1 cellular context compared by ENCODE assay signal in the genomic region with DNA sequence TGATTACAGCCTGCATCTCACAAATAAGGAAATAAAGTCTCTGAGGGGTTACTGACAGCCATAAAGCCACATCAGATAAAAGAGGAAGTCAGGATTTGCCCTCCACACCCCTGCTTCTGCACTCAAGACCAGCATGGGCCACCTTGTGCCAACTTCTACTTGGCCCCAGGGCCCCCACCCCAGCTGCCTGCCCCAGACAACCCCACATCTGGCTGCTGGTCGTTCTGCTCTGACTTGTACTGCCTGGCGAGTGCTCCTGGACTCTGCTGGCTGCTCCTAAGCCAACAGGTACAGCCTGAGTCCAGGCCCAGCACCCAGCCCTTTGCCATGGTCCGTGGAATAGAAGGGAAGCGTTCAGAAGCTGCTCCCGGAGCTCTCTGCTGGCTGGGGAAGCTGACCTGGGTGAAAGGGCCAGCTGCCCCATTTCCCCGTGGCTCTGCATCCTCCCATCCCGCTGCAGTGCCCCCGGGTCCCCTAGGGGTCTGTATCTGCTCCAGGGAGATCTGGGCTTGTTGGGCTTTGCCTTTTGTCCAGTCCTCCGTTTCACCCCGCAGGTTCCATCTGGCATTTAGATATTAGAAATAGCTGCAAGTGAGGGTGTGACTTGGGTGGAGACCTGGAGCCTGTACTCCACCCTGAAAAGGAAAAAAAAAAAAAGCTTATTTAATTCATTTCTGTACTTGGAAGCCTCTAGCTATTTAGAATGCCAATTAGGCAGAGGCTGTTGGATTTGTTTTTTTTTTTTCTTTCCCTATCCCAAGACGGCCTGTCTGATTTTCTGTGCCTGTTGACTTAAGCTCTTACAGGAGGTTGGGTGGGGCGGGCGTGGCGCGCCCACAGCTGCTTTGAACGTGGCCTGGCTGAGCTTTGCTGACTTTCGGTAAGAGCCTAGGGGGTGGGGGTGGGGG.
TF ChIP-seq lines count a peak whose summit lies in the region.

No MANE protein-coding gene starts in this region.

TF ChIP-seq in GM23338, 12 proteins besides CTCF, POLR2A, EP300 and RAD21 (continued from another document):
- TF ChIP-seq, protein P1, sequence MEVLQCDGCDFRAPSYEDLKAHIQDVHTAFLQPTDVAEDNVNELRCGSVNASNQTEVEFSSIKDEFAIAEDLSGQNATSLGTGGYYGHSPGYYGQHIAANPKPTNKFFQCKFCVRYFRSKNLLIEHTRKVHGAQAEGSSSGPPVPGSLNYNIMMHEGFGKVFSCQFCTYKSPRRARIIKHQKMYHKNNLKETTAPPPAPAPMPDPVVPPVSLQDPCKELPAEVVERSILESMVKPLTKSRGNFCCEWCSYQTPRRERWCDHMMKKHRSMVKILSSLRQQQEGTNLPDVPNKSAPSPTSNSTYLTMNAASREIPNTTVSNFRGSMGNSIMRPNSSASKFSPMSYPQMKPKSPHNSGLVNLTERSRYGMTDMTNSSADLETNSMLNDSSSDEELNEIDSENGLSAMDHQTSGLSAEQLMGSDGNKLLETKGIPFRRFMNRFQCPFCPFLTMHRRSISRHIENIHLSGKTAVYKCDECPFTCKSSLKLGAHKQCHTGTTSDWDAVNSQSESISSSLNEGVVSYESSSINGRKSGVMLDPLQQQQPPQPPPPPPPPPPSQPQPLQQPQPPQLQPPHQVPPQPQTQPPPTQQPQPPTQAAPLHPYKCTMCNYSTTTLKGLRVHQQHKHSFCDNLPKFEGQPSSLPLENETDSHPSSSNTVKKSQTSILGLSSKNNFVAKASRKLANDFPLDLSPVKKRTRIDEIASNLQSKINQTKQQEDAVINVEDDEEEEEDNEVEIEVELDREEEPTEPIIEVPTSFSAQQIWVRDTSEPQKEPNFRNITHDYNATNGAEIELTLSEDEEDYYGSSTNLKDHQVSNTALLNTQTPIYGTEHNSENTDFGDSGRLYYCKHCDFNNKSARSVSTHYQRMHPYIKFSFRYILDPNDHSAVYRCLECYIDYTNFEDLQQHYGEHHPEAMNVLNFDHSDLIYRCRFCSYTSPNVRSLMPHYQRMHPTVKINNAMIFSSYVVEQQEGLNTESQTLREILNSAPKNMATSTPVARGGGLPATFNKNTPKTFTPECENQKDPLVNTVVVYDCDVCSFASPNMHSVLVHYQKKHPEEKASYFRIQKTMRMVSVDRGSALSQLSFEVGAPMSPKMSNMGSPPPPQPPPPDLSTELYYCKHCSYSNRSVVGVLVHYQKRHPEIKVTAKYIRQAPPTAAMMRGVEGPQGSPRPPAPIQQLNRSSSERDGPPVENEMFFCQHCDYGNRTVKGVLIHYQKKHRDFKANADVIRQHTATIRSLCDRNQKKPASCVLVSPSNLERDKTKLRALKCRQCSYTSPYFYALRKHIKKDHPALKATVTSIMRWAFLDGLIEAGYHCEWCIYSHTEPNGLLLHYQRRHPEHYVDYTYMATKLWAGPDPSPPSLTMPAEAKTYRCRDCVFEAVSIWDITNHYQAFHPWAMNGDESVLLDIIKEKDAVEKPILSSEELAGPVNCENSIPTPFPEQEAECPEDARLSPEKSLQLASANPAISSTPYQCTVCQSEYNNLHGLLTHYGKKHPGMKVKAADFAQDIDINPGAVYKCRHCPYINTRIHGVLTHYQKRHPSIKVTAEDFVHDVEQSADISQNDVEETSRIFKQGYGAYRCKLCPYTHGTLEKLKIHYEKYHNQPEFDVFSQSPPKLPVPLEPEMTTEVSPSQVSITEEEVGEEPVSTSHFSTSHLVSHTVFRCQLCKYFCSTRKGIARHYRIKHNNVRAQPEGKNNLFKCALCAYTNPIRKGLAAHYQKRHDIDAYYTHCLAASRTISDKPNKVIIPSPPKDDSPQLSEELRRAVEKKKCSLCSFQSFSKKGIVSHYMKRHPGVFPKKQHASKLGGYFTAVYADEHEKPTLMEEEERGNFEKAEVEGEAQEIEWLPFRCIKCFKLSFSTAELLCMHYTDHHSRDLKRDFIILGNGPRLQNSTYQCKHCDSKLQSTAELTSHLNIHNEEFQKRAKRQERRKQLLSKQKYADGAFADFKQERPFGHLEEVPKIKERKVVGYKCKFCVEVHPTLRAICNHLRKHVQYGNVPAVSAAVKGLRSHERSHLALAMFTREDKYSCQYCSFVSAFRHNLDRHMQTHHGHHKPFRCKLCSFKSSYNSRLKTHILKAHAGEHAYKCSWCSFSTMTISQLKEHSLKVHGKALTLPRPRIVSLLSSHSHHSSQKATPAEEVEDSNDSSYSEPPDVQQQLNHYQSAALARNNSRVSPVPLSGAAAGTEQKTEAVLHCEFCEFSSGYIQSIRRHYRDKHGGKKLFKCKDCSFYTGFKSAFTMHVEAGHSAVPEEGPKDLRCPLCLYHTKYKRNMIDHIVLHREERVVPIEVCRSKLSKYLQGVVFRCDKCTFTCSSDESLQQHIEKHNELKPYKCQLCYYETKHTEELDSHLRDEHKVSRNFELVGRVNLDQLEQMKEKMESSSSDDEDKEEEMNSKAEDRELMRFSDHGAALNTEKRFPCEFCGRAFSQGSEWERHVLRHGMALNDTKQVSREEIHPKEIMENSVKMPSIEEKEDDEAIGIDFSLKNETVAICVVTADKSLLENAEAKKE (CRISPR knock-in tag; IDR thresholded peaks at IDR 0.05): no peak
- TF ChIP-seq ZNF331 (CRISPR knock-in tag; IDR thresholded peaks at IDR 0.05; ENCODE audit: low read depth): no peak
- TF ChIP-seq EZH2 (IDR thresholded peaks at IDR 0.05; ENCODE audit: low read depth, unreplicated experiment): no peak
